In the genomic region with DNA sequence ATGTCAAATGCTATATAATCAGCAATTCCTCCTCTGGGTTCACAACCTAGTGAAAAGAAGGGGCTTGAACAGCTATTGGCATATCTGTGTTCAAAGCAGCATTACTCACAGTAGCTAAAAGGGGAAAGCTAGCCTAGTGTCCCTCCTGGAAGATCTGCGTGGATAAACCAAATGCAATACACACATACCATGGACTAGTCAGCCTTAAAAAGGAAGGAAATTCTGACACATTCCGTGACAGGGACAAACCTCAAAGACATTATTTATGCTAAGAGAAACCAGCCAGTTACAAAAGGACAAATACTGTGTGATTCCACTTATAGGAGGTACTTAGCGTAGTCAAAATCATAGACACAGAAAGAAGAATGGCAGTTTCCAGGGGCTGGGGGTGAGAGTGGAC, we compare ENCODE assay signal across 12 cellular contexts.
A peak's percentile ranks its signal among the peaks of the same experiment; 100 is the strongest.
DNase-seq lines count a peak whose midpoint lies in the region; ATAC-seq and TF ChIP-seq lines count a peak whose summit lies in the region.
"Had no signal": no experiment of that assay in that cellular context is flagged by ENCODE, and none has a peak within 500 bp of the region (broad histone marks: within the 10 kb centered on the region; RNA-seq: fewer than 3 reads in every experiment).

No MANE protein-coding gene starts in this region.

- H3K27ac ChIP-seq in right atrium auricular region: peak overlapping the region; percentile 87 to 96
- H3K27ac ChIP-seq in SJSA1: peak overlapping the region; percentile 73
- H3K27ac ChIP-seq in suprapubic skin: no peak overlapping the region
- H3K27ac ChIP-seq: foreskin keratinocyte, RWPE1, thyroid gland had no signal

- H3K27me3 ChIP-seq in right atrium auricular region (no peaks in the 10 kb centered on the region), SJSA1 (replicated peaks) (no peaks in the 10 kb centered on the region), suprapubic skin (no peaks in the 10 kb centered on the region)
- H3K27me3 ChIP-seq: foreskin keratinocyte, thyroid gland had no signal

- ATAC-seq in left cardiac atrium: no peak
- no peak for ATAC-seq in GM19452 (IDR thresholded peaks at IDR 0.05; ENCODE audit: unreplicated experiment)
- ATAC-seq: foreskin keratinocyte had no signal

- TF ChIP-seq CTCF in right atrium auricular region (IDR thresholded peaks at IDR 0.05) (no peak), suprapubic skin (IDR thresholded peaks at IDR 0.05) (no peak)

- H3K4me3 ChIP-seq in right atrium auricular region (no peak overlapping the region), SJSA1 (no peak overlapping the region), suprapubic skin (no peak overlapping the region)
- H3K4me3 ChIP-seq: thyroid gland had no signal

- 79% methylated on average over 3 of the region's 3 CpGs for WGBS in suprapubic skin

- H3K4me1 ChIP-seq in right atrium auricular region (peaks cover 0 to 85% of the 10 kb centered on the region in 2 donors), SJSA1 (replicated peaks) (peaks cover 62% of the 10 kb centered on the region), suprapubic skin (peaks cover 38% of the 10 kb centered on the region)
- H3K4me1 ChIP-seq: foreskin keratinocyte had no signal

- intact Hi-C loops in left cardiac atrium (cut with DNase I): no loop called here

- no peak for TF ChIP-seq POLR2A in suprapubic skin (IDR thresholded peaks at IDR 0.05)

- H3K9me3 ChIP-seq in right atrium auricular region (no peaks in the 10 kb centered on the region), SJSA1 (replicated peaks) (no peaks in the 10 kb centered on the region), suprapubic skin (no peaks in the 10 kb centered on the region)
- H3K9me3 ChIP-seq: thyroid gland had no signal

- H3K36me3 ChIP-seq in right atrium auricular region (no peaks in the 10 kb centered on the region), SJSA1 (no peaks in the 10 kb centered on the region), suprapubic skin (no peaks in the 10 kb centered on the region)
- H3K36me3 ChIP-seq: thyroid gland had no signal

- DNase-seq in right atrium auricular region (ENCODE audit: low spot score) (no peak), left cardiac atrium (no peak), SJSA1 (ENCODE audit: low read depth in 1 of 2, low spot score in 2 of 2) (peak; percentile 66 to 87), fibroblast of peridontal ligament (ENCODE audit: extremely low read depth) (peak; percentile 40), suprapubic skin (ENCODE audit: low spot score in 2 of 2) (no peak), NK-92 (lab: John Stamatoyannopoulos, UW; ENCODE audit: unreplicated experiment) (no peak), D341Med (ENCODE audit: low spot score) (no peak)
- DNase-seq: activated T-cell treated with anti-CD3 and anti-CD28 coated beads, Interleukin-2, amount 50 U/mL, for 72 hours; foreskin keratinocyte; thyroid gland had no signal

- peak; percentile 79 for TF ChIP-seq EP300 in suprapubic skin (IDR thresholded peaks at IDR 0.05)

Comparison
In these comparisons a context has a peak if more than half of its experiments do, and no peak if none do; other contexts are left out.
1. DNase-seq: peak in SJSA1 (2 of 2) and fibroblast of peridontal ligament (single experiment); none in right atrium auricular region (single experiment), left cardiac atrium (single experiment), suprapubic skin (0 of 2), NK-92 (single experiment) and D341Med (single experiment).